In the genomic region with DNA sequence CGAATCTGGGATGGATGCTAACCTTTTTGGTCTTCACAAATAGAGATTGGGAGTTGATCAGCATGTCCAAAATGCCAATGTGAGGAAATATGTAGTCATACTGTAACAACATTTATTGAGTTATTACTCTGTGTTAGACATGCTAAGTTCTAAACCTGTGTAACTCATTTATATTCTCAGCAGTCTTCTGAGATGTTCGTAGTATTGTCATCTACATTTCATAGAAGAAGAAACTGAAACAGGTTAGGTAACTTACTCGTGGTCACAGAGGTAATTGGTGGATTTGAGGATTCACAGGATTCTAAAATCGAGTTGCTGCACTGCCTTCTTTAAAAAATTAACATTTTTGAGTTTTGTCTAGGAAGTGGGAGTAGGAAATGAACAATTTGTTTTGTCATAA, we compare ENCODE assay signal across 12 cellular contexts.
A peak's percentile ranks its signal among the peaks of the same experiment; 100 is the strongest.
DNase-seq lines count a peak whose midpoint lies in the region; ATAC-seq and TF ChIP-seq lines count a peak whose summit lies in the region.
"Had no signal": no experiment of that assay in that cellular context is flagged by ENCODE, and none has a peak within 500 bp of the region (broad histone marks: within the 10 kb centered on the region; RNA-seq: fewer than 3 reads in every experiment).

No MANE protein-coding gene starts in this region.

- H3K4me1 Mint-ChIP-seq in activated T-cell treated with anti-CD3 and anti-CD28 coated beads, Interleukin-2, amount 50 U/mL, for 72 hours (ENCODE audit: low read depth), result peaks cover 68% of the 10 kb centered on the region
- H3K4me1 Mint-ChIP-seq in activated T-helper 17 cell treated with anti-CD3 and anti-CD28 coated beads, Interleukin-2, amount 50 U/mL, for 72 hours, result peaks cover 44% of the 10 kb centered on the region
- peaks cover 72% of the 10 kb centered on the region for H3K4me1 Mint-ChIP-seq in stimulated activated naive CD8-positive, alpha-beta T cell treated with anti-CD3 and anti-CD28 coated beads, Interleukin-15, Interleukin-2, amounts not matched to agents 100 ng/mL and 50 ng/mL, for 24 hours (ENCODE audit: low read depth)

- no peak for DNase-seq in activated T-cell treated with anti-CD3 and anti-CD28 coated beads, Interleukin-2, amount 50 U/mL, for 72 hours
- DNase-seq in activated T-cell treated with anti-CD3 and anti-CD28 coated beads, Interleukin-2, amount 50 U/mL, for 1 hour, result no peak
- DNase-seq in activated gamma-delta T cell (lab: John Stamatoyannopoulos, UW) (no peak), prostate gland (ENCODE audit: low spot score) (no peak), COLO668 (lab: John Stamatoyannopoulos, UW; ENCODE audit: unreplicated experiment) (no peak)
- DNase-seq: adrenal gland, mesenchymal stem cell, NCI-H748 treated with DMSO at 0.1 percent for 48 hours, stomach had no signal

- no peaks in the 10 kb centered on the region for H3K27me3 Mint-ChIP-seq in activated T-cell treated with anti-CD3 and anti-CD28 coated beads, Interleukin-2, amount 50 U/mL, for 72 hours (ENCODE audit: low read depth)
- no peaks in the 10 kb centered on the region for H3K27me3 Mint-ChIP-seq in activated T-helper 17 cell treated with anti-CD3 and anti-CD28 coated beads, Interleukin-2, amount 50 U/mL, for 72 hours
- no peaks in the 10 kb centered on the region for H3K27me3 Mint-ChIP-seq in stimulated activated naive CD8-positive, alpha-beta T cell treated with anti-CD3 and anti-CD28 coated beads, Interleukin-15, Interleukin-2, amounts not matched to agents 100 ng/mL and 50 ng/mL, for 24 hours

- ATAC-seq in activated T-cell treated with anti-CD3 and anti-CD28 coated beads, Interleukin-2, amount 50 U/mL, for 72 hours (replicated peaks in 1 of 2), result peak; percentile 76 to 84
- peak; percentile 80 for ATAC-seq in HG02852 (IDR thresholded peaks at IDR 0.05; ENCODE audit: unreplicated experiment)
- peak; percentile 89 for ATAC-seq in activated T-helper 17 cell treated with anti-CD3 and anti-CD28 coated beads, Interleukin-2, amount 50 U/mL, for 72 hours (replicated peaks)

- H3K27me3 ChIP-seq in prostate gland (replicated peaks; ENCODE audit: insufficient read depth), result no peaks in the 10 kb centered on the region
- H3K27me3 ChIP-seq: adrenal gland, stomach had no signal

- H3K36me3 Mint-ChIP-seq in activated T-cell treated with anti-CD3 and anti-CD28 coated beads, Interleukin-2, amount 50 U/mL, for 72 hours (ENCODE audit: insufficient read depth in 2 of 2), result peaks cover 5% of the 10 kb centered on the region in 2 donors
- H3K36me3 Mint-ChIP-seq in activated T-helper 17 cell treated with anti-CD3 and anti-CD28 coated beads, Interleukin-2, amount 50 U/mL, for 72 hours (ENCODE audit: low read depth), result no peaks in the 10 kb centered on the region
- H3K36me3 Mint-ChIP-seq in stimulated activated naive CD8-positive, alpha-beta T cell treated with anti-CD3 and anti-CD28 coated beads, Interleukin-15, Interleukin-2, amounts not matched to agents 100 ng/mL and 50 ng/mL, for 24 hours (ENCODE audit: low read depth), result peaks cover 11% of the 10 kb centered on the region

- H3K27ac ChIP-seq in prostate gland, result no peak overlapping the region
- H3K27ac ChIP-seq: adrenal gland had no signal

- no peak overlapping the region for H3K4me3 ChIP-seq in prostate gland
- H3K4me3 ChIP-seq: adrenal gland, stomach had no signal

- H3K4me1 ChIP-seq in prostate gland (replicated peaks), result no peaks in the 10 kb centered on the region
- H3K4me1 ChIP-seq: adrenal gland, stomach had no signal

- intact Hi-C loops in prostate gland (cut with DNase I), result no loop called here

- TF ChIP-seq POLR2A in prostate gland (IDR thresholded peaks at IDR 0.05), result no peak

- no peaks in the 10 kb centered on the region for H3K36me3 ChIP-seq in prostate gland
- H3K36me3 ChIP-seq: adrenal gland, stomach had no signal

- H3K27ac Mint-ChIP-seq in activated T-cell treated with anti-CD3 and anti-CD28 coated beads, Interleukin-2, amount 50 U/mL, for 72 hours, result peak overlapping the region; percentile 78
- H3K27ac Mint-ChIP-seq in activated T-helper 17 cell treated with anti-CD3 and anti-CD28 coated beads, Interleukin-2, amount 50 U/mL, for 72 hours, result peak overlapping the region; percentile 92
- peak overlapping the region; percentile 84 for H3K27ac Mint-ChIP-seq in stimulated activated naive CD8-positive, alpha-beta T cell treated with anti-CD3 and anti-CD28 coated beads, Interleukin-15, Interleukin-2, amounts not matched to agents 100 ng/mL and 50 ng/mL, for 24 hours

- no peak for TF ChIP-seq CTCF in prostate gland (IDR thresholded peaks at IDR 0.05)

- WGBS in prostate gland, result 69% methylated on average over 4 of the region's 4 CpGs

- H3K9me3 ChIP-seq in prostate gland, result no peaks in the 10 kb centered on the region
- H3K9me3 ChIP-seq: adrenal gland had no signal

- H3K4me3 Mint-ChIP-seq in activated T-cell treated with anti-CD3 and anti-CD28 coated beads, Interleukin-2, amount 50 U/mL, for 72 hours, result peak overlapping the region; percentile 76 to 78
- peak overlapping the region; percentile 70 for H3K4me3 Mint-ChIP-seq in activated T-helper 17 cell treated with anti-CD3 and anti-CD28 coated beads, Interleukin-2, amount 50 U/mL, for 72 hours
- H3K4me3 Mint-ChIP-seq in stimulated activated naive CD8-positive, alpha-beta T cell treated with anti-CD3 and anti-CD28 coated beads, Interleukin-15, Interleukin-2, amounts not matched to agents 100 ng/mL and 50 ng/mL, for 24 hours, result peak overlapping the region; percentile 79

- peaks cover 2 to 4% of the 10 kb centered on the region in 2 donors for H3K9me3 Mint-ChIP-seq in activated T-cell treated with anti-CD3 and anti-CD28 coated beads, Interleukin-2, amount 50 U/mL, for 72 hours
- peaks cover 7% of the 10 kb centered on the region for H3K9me3 Mint-ChIP-seq in activated T-helper 17 cell treated with anti-CD3 and anti-CD28 coated beads, Interleukin-2, amount 50 U/mL, for 72 hours
- peaks cover 5% of the 10 kb centered on the region for H3K9me3 Mint-ChIP-seq in stimulated activated naive CD8-positive, alpha-beta T cell treated with anti-CD3 and anti-CD28 coated beads, Interleukin-15, Interleukin-2, amounts not matched to agents 100 ng/mL and 50 ng/mL, for 24 hours
